ENCODE assay signal across 18 cellular contexts in the genomic region with DNA sequence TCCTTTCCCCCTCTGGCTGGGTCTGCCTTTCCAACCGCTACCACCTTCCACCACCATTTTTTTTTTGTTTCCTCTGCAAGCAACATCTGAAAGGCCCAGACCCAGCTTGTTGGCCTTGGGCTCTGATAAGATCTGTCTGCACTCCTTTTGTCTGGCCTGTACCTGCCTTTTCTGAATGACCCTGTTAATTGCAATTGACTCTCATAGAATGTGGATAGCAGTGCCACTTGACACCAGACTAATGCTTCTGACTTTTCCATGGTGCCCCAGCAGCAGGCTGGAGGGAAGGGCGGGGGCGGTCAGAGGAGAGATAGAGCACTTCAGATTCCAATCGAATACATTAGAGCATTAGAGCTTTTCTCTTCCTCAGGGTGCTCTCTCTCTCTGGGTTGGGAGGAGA.
"Had no signal": no experiment of that assay in that cellular context is flagged by ENCODE, and none has a peak within 500 bp of the region (broad histone marks: within the 10 kb centered on the region; RNA-seq: fewer than 3 reads in every experiment).

No MANE protein-coding gene starts in this region.

- DNase-seq: activated B cell treated with CpG ODN at 0.5 μM for 24 hours; activated CD4-positive, alpha-beta T cell treated with anti-CD3 and anti-CD28 coated beads, Interleukin-2, amount 50 U/mL, for 1 hour; activated CD8-positive, alpha-beta memory T cell treated with anti-CD3 and anti-CD28 coated beads for 24 hours; activated naive CD4-positive, alpha-beta T cell treated with Interleukin-2 at 50 U/mL for 16 hours; anterior cingulate cortex; brain microvascular endothelial cell; cortex of kidney; effector CD8-positive, alpha-beta T cell; foreskin fibroblast; hippocampal formation; kidney; left ventricle myocardium inferior; mesenchymal stem cell; natural killer cell; stimulated activated CD4-positive, alpha-beta T cell treated with anti-CD3 and anti-CD28 coated beads, Interleukin-1b, Interleukin-23, amount 100 ng/mL, for 48 hours had no signal

- ATAC-seq: activated T-helper 17 cell treated with anti-CD3 and anti-CD28 coated beads, Interleukin-2, amount 50 U/mL, for 72 hours; natural killer cell had no signal

- H3K9me3 Mint-ChIP-seq: activated B cell treated with CpG ODN at 0.5 μM for 24 hours; activated T-helper 17 cell treated with anti-CD3 and anti-CD28 coated beads, Interleukin-2, amount 50 U/mL, for 72 hours; natural killer cell had no signal

- H3K4me3 ChIP-seq: left ventricle myocardium inferior, thoracic aorta had no signal

- H3K27ac Mint-ChIP-seq: activated B cell treated with CpG ODN at 0.5 μM for 24 hours; activated T-helper 17 cell treated with anti-CD3 and anti-CD28 coated beads, Interleukin-2, amount 50 U/mL, for 72 hours; natural killer cell had no signal

- H3K36me3 ChIP-seq: brain microvascular endothelial cell, left ventricle myocardium inferior, neutrophil, thoracic aorta had no signal

- FAIRE-seq: kidney had no signal

- H3K4me3 Mint-ChIP-seq: activated B cell treated with CpG ODN at 0.5 μM for 24 hours; activated T-helper 17 cell treated with anti-CD3 and anti-CD28 coated beads, Interleukin-2, amount 50 U/mL, for 72 hours; natural killer cell had no signal

- H3K4me1 Mint-ChIP-seq: activated B cell treated with CpG ODN at 0.5 μM for 24 hours; activated T-helper 17 cell treated with anti-CD3 and anti-CD28 coated beads, Interleukin-2, amount 50 U/mL, for 72 hours; natural killer cell had no signal

- H3K27me3 ChIP-seq: brain microvascular endothelial cell had no signal

- H3K36me3 Mint-ChIP-seq: natural killer cell had no signal

- H3K27me3 Mint-ChIP-seq: activated B cell treated with CpG ODN at 0.5 μM for 24 hours; activated T-helper 17 cell treated with anti-CD3 and anti-CD28 coated beads, Interleukin-2, amount 50 U/mL, for 72 hours had no signal
